Comparison of ENCODE assay signal across 19 cellular contexts in genomic region chr18:10121028-10121427, GRCh38.
DNase-seq lines count a peak whose midpoint lies in the region; ATAC-seq, FAIRE-seq and TF ChIP-seq lines count a peak whose summit lies in the region.
"Had no signal": no experiment of that assay in that cellular context is flagged by ENCODE, and none has a peak within 500 bp of the region (broad histone marks: within the 10 kb centered on the region; RNA-seq: fewer than 3 reads in every experiment).

No MANE protein-coding gene starts in this region.

- H3K4me3 Mint-ChIP-seq in mesothelial cell of epicardium, result no peak overlapping the region
- H3K4me3 Mint-ChIP-seq: CD4-positive, alpha-beta memory T cell had no signal

- H3K4me2 ChIP-seq in HepG2 (ENCODE audit: low read depth, low read length), result no peak overlapping the region

- no peak for TF ChIP-seq POLR2A in HepG2 (IDR thresholded peaks at IDR 0.05; ENCODE audit: insufficient read depth in 1 of 2, low read depth in 2 of 2, low read length in 2 of 2)
- TF ChIP-seq POLR2A in right lobe of liver (IDR thresholded peaks at IDR 0.05), result no peak
- TF ChIP-seq POLR2A in body of pancreas (IDR thresholded peaks at IDR 0.05), result no peak

- H3K27me3 ChIP-seq in HepG2 (ENCODE audit: control insufficient read depth in 1 of 2, insufficient read depth in 2 of 2, low read length in 2 of 2) (no peaks in the 10 kb centered on the region), right lobe of liver (no peaks in the 10 kb centered on the region), small intestine (ENCODE audit: control insufficient read depth in 2 of 2, insufficient read depth in 2 of 2, low read length in 2 of 2) (no peaks in the 10 kb centered on the region), body of pancreas (no peaks in the 10 kb centered on the region)
- H3K27me3 ChIP-seq: BE2C had no signal

- CTCF ChIA-PET in HepG2 (lab: Yijun Ruan, JAX; ENCODE audit: low intra/inter-chr PET ratio, low total read pairs), result no interaction called here

- H3K27ac Mint-ChIP-seq in mesothelial cell of epicardium, result peak overlapping the region; percentile 14
- H3K27ac Mint-ChIP-seq: CD4-positive, alpha-beta memory T cell had no signal

- intact Hi-C loops in HepG2 (cut with micrococcal nuclease; ENCODE audit: unreplicated experiment), result no loop called here
- intact Hi-C loops in right lobe of liver (cut with DNase I), result no loop called here
- intact Hi-C loops in body of pancreas (cut with DNase I), result no loop called here

- H3K36me3 ChIP-seq in HepG2 (replicated peaks in 1 of 2; ENCODE audit: control insufficient read depth in 1 of 2, insufficient read depth in 2 of 2, low read length in 2 of 2), result no peaks in the 10 kb centered on the region
- no peaks in the 10 kb centered on the region for H3K36me3 ChIP-seq in right lobe of liver
- no peaks in the 10 kb centered on the region for H3K36me3 ChIP-seq in small intestine (ENCODE audit: control insufficient read depth in 2 of 2, insufficient read depth in 2 of 2, low read length in 2 of 2)
- no peaks in the 10 kb centered on the region for H3K36me3 ChIP-seq in body of pancreas (replicated peaks in 1 of 2; ENCODE audit: insufficient read depth in 1 of 2, low read depth in 2 of 2)
- H3K36me3 ChIP-seq: BE2C, HAP-1 had no signal

- FAIRE-seq in HepG2 (lab: Jason Lieb, UNC) (no peak), small intestine (lab: Jason Lieb, UNC) (no peak)
- FAIRE-seq: A204.1, G401.6, GM12891, GM19239, H1, HTR-8/SVneo had no signal

- no peak overlapping the region for H3K9ac ChIP-seq in HepG2 (ENCODE audit: insufficient read depth, low read depth, low read length)

- 5% methylated on average over 1 of the region's 1 CpG for WGBS in HepG2 (ENCODE audit: low lambda C conversion rate)
- 43% methylated on average over 1 of the region's 1 CpG for WGBS in right lobe of liver (ENCODE audit: insufficient coverage, low coverage, low lambda C conversion rate, missing lambda C conversion rate)
- 66 to 78% (median 70%) methylated on average over 1 of the region's 1 CpG for WGBS in small intestine, 3 donors
- 88 to 89% methylated on average over 1 of the region's 1 CpG for WGBS in body of pancreas, 2 donors

- TF ChIP-seq CTCF in HepG2 (CRISPR knock-in tag; IDR thresholded peaks at IDR 0.05) (no peak), right lobe of liver (IDR thresholded peaks at IDR 0.05) (no peak), mesothelial cell of epicardium (IDR thresholded peaks at IDR 0.05; ENCODE audit: unreplicated experiment) (no peak), body of pancreas (IDR thresholded peaks at IDR 0.05) (no peak)

- H3K4me3 ChIP-seq in HepG2 (replicated peaks in 1 of 3; ENCODE audit: insufficient read depth in 1 of 3, low read depth in 2 of 3, low read length in 3 of 3) (no peak overlapping the region), right lobe of liver (no peak overlapping the region), small intestine (ENCODE audit: low read depth in 1 of 2, low read length in 2 of 2) (no peak overlapping the region), body of pancreas (no peak overlapping the region)
- H3K4me3 ChIP-seq: HAP-1 had no signal

- H3K79me2 ChIP-seq in HepG2 (ENCODE audit: insufficient read depth, low read length), result no peaks in the 10 kb centered on the region

- H3K9me3 ChIP-seq in HepG2 (ENCODE audit: low read length) (peaks cover 4% of the 10 kb centered on the region; the same call in 1 of the 2 replicates), right lobe of liver (peaks cover 0 to 4% (median 0%) of the 10 kb centered on the region in 4 donors), small intestine (ENCODE audit: control insufficient read depth, low read depth) (no peaks in the 10 kb centered on the region), body of pancreas (no peaks in the 10 kb centered on the region)
- H3K9me3 ChIP-seq: BE2C had no signal

- POLR2A ChIA-PET in HepG2 (lab: Yijun Ruan, JAX), result no interaction called here

- ATAC-seq in HepG2, result no peak
- ATAC-seq in right lobe of liver, result no peak
- ATAC-seq in body of pancreas, result no peak

- no TSS peak for BruUV-seq in HepG2 (replicated peaks; lab: Mats Ljungman, UMichigan)

- no peak for TF ChIP-seq RAD21 in HepG2 (CRISPR knock-in tag; IDR thresholded peaks at IDR 0.05)

- peaks cover 4% of the 10 kb centered on the region for H3K9me3 Mint-ChIP-seq in mesothelial cell of epicardium
- H3K9me3 Mint-ChIP-seq: HFFc6 had no signal

- TF ChIP-seq EP300 in HepG2 (IDR thresholded peaks at IDR 0.05; ENCODE audit: low read depth in 2 of 2, low read length in 2 of 2), result no peak
- TF ChIP-seq EP300 in HepG2 (CRISPR knock-in tag; IDR thresholded peaks at IDR 0.05; ENCODE audit: borderline replicate concordance), result no peak

- H3K27ac ChIP-seq in HepG2 (ENCODE audit: extremely low read length, insufficient read depth, low read length) (no peak overlapping the region), right lobe of liver (no peak overlapping the region), small intestine (ENCODE audit: low read depth in 1 of 2, low read length in 1 of 2) (no peak overlapping the region), substantia nigra (ENCODE audit: low read depth, low read length, poor library complexity, severe bottlenecking) (no peak overlapping the region), body of pancreas (no peak overlapping the region)

- in situ Hi-C loops in HepG2 (cut with HindIII; ENCODE audit: extremely low pct_ligation_motif_present, low pct_unique_long_range_greater_than_20kb), result no loop called here

- H4K20me1 ChIP-seq in HepG2 (ENCODE audit: insufficient read depth, low read length), result no peaks in the 10 kb centered on the region

- H3K4me1 ChIP-seq in HepG2 (ENCODE audit: insufficient read depth, low read length) (no peaks in the 10 kb centered on the region), right lobe of liver (no peaks in the 10 kb centered on the region), small intestine (ENCODE audit: control insufficient read depth in 2 of 2, insufficient read depth in 1 of 2, low read depth in 1 of 2, low read length in 1 of 2) (no peaks in the 10 kb centered on the region), body of pancreas (peaks cover 16% of the 10 kb centered on the region)
- H3K4me1 ChIP-seq: BE2C had no signal

- H3K36me3 Mint-ChIP-seq in mesothelial cell of epicardium, result peaks cover 6% of the 10 kb centered on the region
- H3K36me3 Mint-ChIP-seq: CD4-positive, alpha-beta memory T cell had no signal

- H3K27me3 Mint-ChIP-seq in mesothelial cell of epicardium (ENCODE audit: low read depth), result no peaks in the 10 kb centered on the region
- H3K27me3 Mint-ChIP-seq: CD4-positive, alpha-beta memory T cell had no signal

- no peak overlapping the region for H2AFZ ChIP-seq in HepG2 (ENCODE audit: low read length)

- DNase-seq in HepG2 (ENCODE audit: low spot score), result no peak
- no peak for DNase-seq in right lobe of liver
- peak; percentile 67 for DNase-seq in NCI-H69 (lab: John Stamatoyannopoulos, UW)
- no peak for DNase-seq in mesothelial cell of epicardium (ENCODE audit: low spot score in 2 of 2, unreplicated experiment in 2 of 2)
- no peak for DNase-seq in small intestine
- no peak for DNase-seq in substantia nigra (lab: John Stamatoyannopoulos, UW)
- DNase-seq in body of pancreas, result no peak
- DNase-seq: BE2C; CD4-positive, alpha-beta memory T cell; DMS79; EL; HFFc6 had no signal

- peaks cover 66% of the 10 kb centered on the region for H3K4me1 Mint-ChIP-seq in mesothelial cell of epicardium

TF ChIP-seq in HepG2, 621 proteins besides CTCF, POLR2A, EP300 and RAD21:
- TF ChIP-seq ZNF792 (CRISPR knock-in tag; IDR thresholded peaks at IDR 0.05) (no peak), ATF7 (IDR thresholded peaks at IDR 0.05) (peak; percentile 65), ATF7 (CRISPR knock-in tag; IDR thresholded peaks at IDR 0.05) (no peak), IRF1 (CRISPR knock-in tag; IDR thresholded peaks at IDR 0.05; ENCODE audit: low read depth) (no peak)
